In the genomic region with DNA sequence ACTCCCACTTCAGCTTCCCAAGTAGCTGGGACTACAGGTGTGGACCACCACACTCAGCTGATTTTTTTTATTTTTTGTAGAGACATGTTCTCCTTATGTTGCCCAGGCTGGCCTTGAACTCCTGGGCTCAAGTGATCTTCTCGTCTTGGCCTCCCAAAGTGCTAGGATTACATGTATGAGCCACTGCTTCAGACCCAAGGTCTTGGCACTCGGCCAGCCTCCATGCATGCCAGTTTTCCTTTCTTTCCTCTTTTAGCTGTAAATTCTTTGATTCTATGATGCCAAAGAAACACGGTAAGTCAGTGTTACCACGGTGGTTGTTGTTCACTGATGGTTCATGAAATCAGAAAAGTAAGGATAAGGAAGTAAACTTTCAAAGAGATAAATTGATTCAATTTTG, we compare ENCODE assay signal across 29 cellular contexts. TPM values are rescaled to one million over a fixed set of nuclear protein-coding genes. Genes with fewer than 3 reads are reported as not detected.
"Had no signal": no experiment of that assay in that cellular context is flagged by ENCODE, and none has a peak within 500 bp of the region (broad histone marks: within the 10 kb centered on the region; RNA-seq: fewer than 3 reads in every experiment).

No MANE protein-coding gene starts in this region.

- ATAC-seq: HepG2, Panc1, PC-3, T-cell had no signal

- H3K36me3 Mint-ChIP-seq: T-cell had no signal

- H3K4me1 ChIP-seq: SJCRH30 had no signal

- H3K27ac ChIP-seq: KMS-11, RWPE1, SJCRH30 had no signal

- H3K36me3 ChIP-seq: SJCRH30 had no signal

- H3K4me3 ChIP-seq: SJCRH30 had no signal

- H3K27me3 ChIP-seq: SJCRH30 had no signal

- DNase-seq: IMR-90; NCI-H1048; NCI-H1105; NCI-H1417; NCI-H146; NCI-H1694 treated with DMSO at 0.1 percent for 48 hours; NCI-H1930; NCI-H2081; NCI-H2107; NCI-H2227 treated with DMSO at 0.1 percent for 48 hours; NCI-H524; NCI-H526 treated with DMSO at 0.1 percent for 48 hours; NCI-H748 treated with DMSO at 0.1 percent for 48 hours; NK-92 treated with Interleukin-12 subunit alpha and Interleukin-12 subunit beta, amount 100 ng/mL, for 24 hours; PC-3; SHP77 treated with DMSO at 0.1 percent for 48 hours; SJCRH30; SW 1271; T-cell had no signal

- H3K4me3 Mint-ChIP-seq: T-cell; T-helper 1 cell treated with Interleukin-12 subunit alpha and Interleukin-12 subunit beta and Interleukin-4 antibody, amounts not matched to agents 30 μg/mL and 1 μg/mL, for 36 hours had no signal

- H3K27ac Mint-ChIP-seq: T-cell; T-helper 1 cell treated with Interleukin-12 subunit alpha and Interleukin-12 subunit beta and Interleukin-4 antibody, amounts not matched to agents 30 μg/mL and 1 μg/mL, for 36 hours had no signal

- H3K9me3 Mint-ChIP-seq: T-helper 1 cell treated with Interleukin-12 subunit alpha and Interleukin-12 subunit beta and Interleukin-4 antibody, amounts not matched to agents 30 μg/mL and 1 μg/mL, for 36 hours had no signal

- H3K9me3 ChIP-seq: SJCRH30 had no signal

RNA-seq across cellular contexts. Expression of gene MGAM, which starts 3.0 kb away (rescaled TPM):
- total RNA-seq: IMR-90, NCI-H460, PC-3 had no signal

RNA-seq across cellular contexts. Expression of gene TAS2R38, which starts 19.1 kb away (rescaled TPM):
- total RNA-seq: HepG2, HT1080, IMR-90, LHCN-M2, MCF 10A, NCI-H460, OCI-LY7, PC-3, SJCRH30, T-cell had no signal

RNA-seq across cellular contexts. Expression of gene CLEC5A, which starts 45.9 kb away (rescaled TPM):
- total RNA-seq: HepG2, HT1080, IMR-90, LHCN-M2, MCF 10A, NCI-H460, OCI-LY7, PC-3, SJCRH30, T-cell had no signal
